In the genomic region with DNA sequence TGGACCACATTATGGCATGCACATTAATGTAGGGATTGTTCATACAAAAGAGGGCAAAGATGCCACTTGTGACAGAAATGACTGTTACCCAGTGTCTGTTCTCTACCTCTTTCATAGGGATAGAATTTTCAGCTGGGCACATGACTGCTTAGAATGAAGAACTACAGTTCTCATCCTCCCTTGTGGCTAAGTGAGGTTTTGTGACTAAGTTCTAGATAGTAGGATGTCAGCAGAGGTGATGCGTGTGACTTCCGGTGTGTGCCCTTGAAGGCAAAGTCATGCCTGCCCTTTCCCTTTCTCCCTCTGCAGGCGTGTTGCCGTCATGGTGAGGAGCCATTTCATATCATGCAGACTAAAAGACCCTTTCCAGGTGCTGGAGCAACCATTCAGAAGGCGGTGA, we compare ENCODE assay signal across 23 cellular contexts.
A peak's percentile ranks its signal among the peaks of the same experiment; 100 is the strongest.
DNase-seq lines count a peak whose midpoint lies in the region; ATAC-seq and TF ChIP-seq lines count a peak whose summit lies in the region.
"Had no signal": no experiment of that assay in that cellular context is flagged by ENCODE, and none has a peak within 500 bp of the region (broad histone marks: within the 10 kb centered on the region; RNA-seq: fewer than 3 reads in every experiment).

No MANE protein-coding gene starts in this region.

- H3K27ac ChIP-seq in RWPE1 (no peak overlapping the region), Peyer's patch (no peak overlapping the region), upper lobe of left lung (no peak overlapping the region)
- H3K27ac ChIP-seq: ovary, SK-N-MC, thyroid gland, WERI-Rb-1 had no signal

- peak; percentile 3 for DNase-seq in stimulated activated CD4-positive, alpha-beta T cell treated with anti-CD3 and anti-CD28 coated beads, Interleukin-15, amount 100 ng/mL, for 24 hours
- DNase-seq in stimulated activated CD4-positive, alpha-beta T cell treated with anti-CD3 and anti-CD28 coated beads, Interleukin-2, amount 100 ng/mL, for 24 hours, result no peak
- peak; percentile 40 for DNase-seq in activated CD4-positive, alpha-beta memory T cell treated with anti-CD3 and anti-CD28 coated beads, Interleukin-2, amount 10 ng/mL, durations not matched to agents 7 days and 5 days
- DNase-seq in RWPE1 (ENCODE audit: low spot score) (no peak), Peyer's patch (no peak), upper lobe of left lung (no peak)
- DNase-seq: CD4-positive, alpha-beta T cell; endodermal cell; NCI-H1694; NCI-H774; ovary; sigmoid colon; stimulated activated naive CD4-positive, alpha-beta T cell treated with Interleukin-2 at 50 U/mL for 16 hours; thyroid gland; WERI-Rb-1 had no signal

- TF ChIP-seq CTCF in RWPE1 (conservative IDR thresholded peaks at IDR 0.05; ENCODE audit: low read depth) (no peak), Peyer's patch (IDR thresholded peaks at IDR 0.05) (no peak), upper lobe of left lung (IDR thresholded peaks at IDR 0.05) (no peak)

- no peaks in the 10 kb centered on the region for H3K36me3 Mint-ChIP-seq in activated CD4-positive, alpha-beta memory T cell treated with anti-CD3 and anti-CD28 coated beads, Interleukin-2, amount 10 ng/mL, durations not matched to agents 7 days and 5 days (ENCODE audit: low read depth)
- H3K36me3 Mint-ChIP-seq: mesothelial cell of epicardium; natural killer cell treated with Interleukin-12 subunit alpha and Interleukin-12 subunit beta and Interleukin-15 and Interleukin-18, amount 100 ng/mL, for 72 hours had no signal

- no peaks in the 10 kb centered on the region for H3K36me3 ChIP-seq in Peyer's patch
- no peaks in the 10 kb centered on the region for H3K36me3 ChIP-seq in upper lobe of left lung
- H3K36me3 ChIP-seq: breast epithelium, ovary, sigmoid colon, thyroid gland, WERI-Rb-1 had no signal

- no peak for TF ChIP-seq POLR2A in Peyer's patch (IDR thresholded peaks at IDR 0.05)
- TF ChIP-seq POLR2A in upper lobe of left lung (IDR thresholded peaks at IDR 0.05), result no peak

- H3K4me1 ChIP-seq in Peyer's patch (peaks cover 0 to 15% (median 0%) of the 10 kb centered on the region in 4 donors), upper lobe of left lung (peaks cover 3 to 12% (median 8%) of the 10 kb centered on the region in 4 donors)

- ATAC-seq in HG03175 (IDR thresholded peaks at IDR 0.05; ENCODE audit: unreplicated experiment) (peak; percentile 80), upper lobe of left lung (ENCODE audit: low FRiP score in 2 of 2) (no peak)
- ATAC-seq: K562 had no signal

- H3K4me3 ChIP-seq in Peyer's patch, result no peak overlapping the region
- H3K4me3 ChIP-seq in upper lobe of left lung, result no peak overlapping the region
- H3K4me3 ChIP-seq: breast epithelium, coronary artery, K562, ovary, sigmoid colon, SK-N-MC, thyroid gland had no signal

- POLR2A ChIA-PET in activated CD4-positive, alpha-beta memory T cell treated with anti-CD3 and anti-CD28 coated beads, Interleukin-2, amount 10 ng/mL, durations not matched to agents 7 days and 5 days (lab: Charles Lee), result no interaction called here
- POLR2A ChIA-PET in RWPE1 (lab: Yijun Ruan, JAX; ENCODE audit: low non-redundant PET), result no interaction called here

- H3K27me3 ChIP-seq in Peyer's patch (no peaks in the 10 kb centered on the region), upper lobe of left lung (no peaks in the 10 kb centered on the region)
- H3K27me3 ChIP-seq: breast epithelium, ovary, sigmoid colon, thyroid gland had no signal

- CTCF ChIA-PET in activated CD4-positive, alpha-beta memory T cell treated with anti-CD3 and anti-CD28 coated beads, Interleukin-2, amount 10 ng/mL, durations not matched to agents 7 days and 5 days (lab: Charles Lee), result no interaction called here
- CTCF ChIA-PET in RWPE1 (lab: Yijun Ruan, JAX), result no interaction called here

- H3K9me3 Mint-ChIP-seq in activated CD4-positive, alpha-beta memory T cell treated with anti-CD3 and anti-CD28 coated beads, Interleukin-2, amount 10 ng/mL, durations not matched to agents 7 days and 5 days, result peaks cover 2% of the 10 kb centered on the region
- H3K9me3 Mint-ChIP-seq: activated T-helper 2 cell treated with anti-CD3 and anti-CD28 coated beads, Interferon-gamma antibody, Interleukin-2, Interleukin-4, amounts not matched to agents 10 μg/mL and 5 μg/mL and 100 μg/mL, durations not matched to agents 14 hours and 24 hours and 36 hours; CD4-positive, alpha-beta T cell; endodermal cell; mesothelial cell of epicardium; natural killer cell treated with Interleukin-12 subunit alpha and Interleukin-12 subunit beta and Interleukin-15 and Interleukin-18, amount 100 ng/mL, for 72 hours had no signal

- peaks cover 35% of the 10 kb centered on the region for H3K27me3 Mint-ChIP-seq in activated CD4-positive, alpha-beta memory T cell treated with anti-CD3 and anti-CD28 coated beads, Interleukin-2, amount 10 ng/mL, durations not matched to agents 7 days and 5 days

- peaks cover 8% of the 10 kb centered on the region for H3K4me1 Mint-ChIP-seq in activated CD4-positive, alpha-beta memory T cell treated with anti-CD3 and anti-CD28 coated beads, Interleukin-2, amount 10 ng/mL, durations not matched to agents 7 days and 5 days

- no peak overlapping the region for H3K4me3 Mint-ChIP-seq in activated CD4-positive, alpha-beta memory T cell treated with anti-CD3 and anti-CD28 coated beads, Interleukin-2, amount 10 ng/mL, durations not matched to agents 7 days and 5 days
- H3K4me3 Mint-ChIP-seq: CD4-positive, alpha-beta T cell; endodermal cell; mesothelial cell of epicardium; natural killer cell treated with Interleukin-12 subunit alpha and Interleukin-12 subunit beta and Interleukin-15 and Interleukin-18, amount 100 ng/mL, for 72 hours had no signal

- no peak overlapping the region for H3K27ac Mint-ChIP-seq in activated CD4-positive, alpha-beta memory T cell treated with anti-CD3 and anti-CD28 coated beads, Interleukin-2, amount 10 ng/mL, durations not matched to agents 7 days and 5 days
- H3K27ac Mint-ChIP-seq: activated T-helper 2 cell treated with anti-CD3 and anti-CD28 coated beads, Interferon-gamma antibody, Interleukin-2, Interleukin-4, amounts not matched to agents 10 μg/mL and 5 μg/mL and 100 μg/mL, durations not matched to agents 14 hours and 24 hours and 36 hours; CD4-positive, alpha-beta T cell; endodermal cell; mesothelial cell of epicardium; natural killer cell treated with Interleukin-12 subunit alpha and Interleukin-12 subunit beta and Interleukin-15 and Interleukin-18, amount 100 ng/mL, for 72 hours had no signal

- TF ChIP-seq EP300 in upper lobe of left lung (IDR thresholded peaks at IDR 0.05), result no peak

- 94 to 99% methylated on average over 5 of the region's 5 CpGs for WGBS in upper lobe of left lung, 2 donors

- H3K9me3 ChIP-seq in Peyer's patch (no peaks in the 10 kb centered on the region), upper lobe of left lung (no peaks in the 10 kb centered on the region)
- H3K9me3 ChIP-seq: breast epithelium, ovary, sigmoid colon, thyroid gland had no signal

Comparison
In these comparisons a context has a peak if more than half of its experiments do, and no peak if none do; other contexts are left out.
1. DNase-seq: peak in stimulated activated CD4-positive, alpha-beta T cell treated with anti-CD3 and anti-CD28 coated beads, Interleukin-15, amount 100 ng/mL, for 24 hours (single experiment) and activated CD4-positive, alpha-beta memory T cell treated with anti-CD3 and anti-CD28 coated beads, Interleukin-2, amount 10 ng/mL, durations not matched to agents 7 days and 5 days (single experiment); none in stimulated activated CD4-positive, alpha-beta T cell treated with anti-CD3 and anti-CD28 coated beads, Interleukin-2, amount 100 ng/mL, for 24 hours (0 of 2), RWPE1 (single experiment), Peyer's patch (0 of 3) and upper lobe of left lung (0 of 2).